ENCODE assay signal across 8 cellular contexts in the genomic region with DNA sequence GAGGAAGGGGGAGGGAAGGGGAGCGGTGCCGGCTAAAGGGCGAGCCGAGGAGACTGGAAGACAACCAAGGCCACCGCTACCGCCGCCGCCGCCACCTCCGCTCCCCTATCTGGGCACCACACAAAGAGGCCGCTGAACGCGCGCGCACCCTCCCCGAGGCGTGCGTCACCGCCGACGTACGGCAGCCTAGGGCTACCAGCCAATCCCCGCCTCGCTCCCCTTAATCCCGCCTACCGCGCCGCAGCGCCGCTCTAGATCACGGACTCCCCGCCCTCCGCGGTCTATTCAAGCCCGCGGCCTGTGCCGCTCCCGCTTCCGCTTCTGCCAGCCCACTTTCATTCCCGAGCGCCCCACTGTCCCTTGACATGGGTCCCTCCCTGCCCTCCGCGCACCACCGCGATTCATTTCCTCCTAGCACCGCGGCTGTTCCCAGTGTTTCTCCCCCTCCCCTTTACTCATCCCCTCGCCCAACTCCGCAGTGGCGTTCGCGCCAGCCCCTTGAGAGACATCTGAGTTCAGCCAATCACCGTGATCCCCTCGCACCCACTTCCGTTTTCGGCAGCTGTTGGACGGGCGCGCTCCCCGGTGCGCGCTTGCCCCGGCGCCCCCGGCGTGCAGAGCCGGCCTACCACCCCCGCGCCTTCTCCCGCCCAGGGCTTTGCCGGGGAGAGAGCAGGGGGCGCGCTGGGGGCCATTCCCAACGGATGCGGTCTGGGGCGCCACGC. TPM values are rescaled to one million over a fixed set of nuclear protein-coding genes. Genes with fewer than 3 reads are reported as not detected.
DNase-seq lines count a peak whose midpoint lies in the region; ATAC-seq, FAIRE-seq and TF ChIP-seq lines count a peak whose summit lies in the region.

TSS of gene HNRNPA0 (minus strand) at position 128 of the 725 bp plus-strand sequence. CDS start 297 bp downstream, outside the sequence.

- dilution Hi-C loops in keratinocyte (cut with MboI; ENCODE audit: extremely low pct_ligation_motif_present, low sequenced_read_pairs): no loop called here

- peaks cover 34% of the 10 kb centered on the region for H3K36me3 Mint-ChIP-seq in central memory CD8-positive, alpha-beta T cell (ENCODE audit: insufficient read depth)

- peak within 1 kb of the TSS; percentile 97 for H3K27ac Mint-ChIP-seq in central memory CD8-positive, alpha-beta T cell (ENCODE audit: low read depth)

- H3K4me1 ChIP-seq in keratinocyte (ENCODE audit: control insufficient read depth, extremely low read depth, insufficient read depth, low read length): peaks cover 15% of the 10 kb centered on the region

- no peaks in the 10 kb centered on the region for H3K27me3 Mint-ChIP-seq in central memory CD8-positive, alpha-beta T cell

- peaks cover 41% of the 10 kb centered on the region for H3K79me2 ChIP-seq in keratinocyte (ENCODE audit: control insufficient read depth, insufficient read depth, low read length)

- TF ChIP-seq CTCF in AG09319 (IDR thresholded peaks at IDR 0.05; ENCODE audit: low read depth, low read length) (no peak), keratinocyte (optimal IDR thresholded peaks at IDR 0.05 in 1 of 3, IDR thresholded peaks at IDR 0.05 in 1 of 3, conservative IDR thresholded peaks at IDR 0.05 in 1 of 3; ENCODE audit: extremely low read depth in 1 of 3, insufficient read depth in 2 of 3, low read length in 3 of 3) (no peak)

- peak within 1 kb of the TSS; percentile 98 for H2AFZ ChIP-seq in keratinocyte (ENCODE audit: control insufficient read depth, low read length)

- no peaks in the 10 kb centered on the region for H3K9me1 ChIP-seq in keratinocyte (ENCODE audit: control insufficient read depth, extremely low read depth, insufficient read depth, low read length)

- H3K4me2 ChIP-seq in keratinocyte (ENCODE audit: control insufficient read depth, extremely low read depth, insufficient read depth, low read depth, low read length): peak within 1 kb of the TSS; percentile 74

- H3K36me3 ChIP-seq in keratinocyte (ENCODE audit: control insufficient read depth in 2 of 2, extremely low read depth in 1 of 2, insufficient read depth in 2 of 2, low read length in 2 of 2): peaks cover 0 to 13% of the 10 kb centered on the region in 2 experiments

- H3K27ac ChIP-seq in keratinocyte (ENCODE audit: control insufficient read depth, insufficient read depth, low read length): peak within 1 kb of the TSS; percentile 99

- H3K9me3 ChIP-seq in keratinocyte (ENCODE audit: control insufficient read depth, low read depth, low read length): no peaks in the 10 kb centered on the region

- DNase-seq in AG09319 (ENCODE audit: extremely low read depth, low read depth): peak; percentile 94
- DNase-seq in NCI-H446 (lab: John Stamatoyannopoulos, UW): peak; percentile 91 to 97
- DNase-seq in activated CD4-positive, CD25-positive, alpha-beta regulatory T cell treated with anti-CD3 and anti-CD28 coated beads, Interleukin-2, amount 50 U/mL, for 16 hours (ENCODE audit: low read depth, low spot score): peak; percentile 94
- DNase-seq in central memory CD8-positive, alpha-beta T cell (ENCODE audit: low spot score in 2 of 2): peak; percentile 96
- peak; percentile 66 for DNase-seq in keratinocyte (ENCODE audit: low read depth, low spot score)
- peak; percentile 91 to 96 for DNase-seq in stimulated activated CD4-positive, alpha-beta T cell treated with anti-CD3 and anti-CD28 coated beads, Interleukin-15, amount 100 ng/mL, for 1 hour (ENCODE audit: low read depth in 1 of 2, low spot score in 1 of 2)

- peak within 1 kb of the TSS; percentile 86 for H3K4me3 Mint-ChIP-seq in central memory CD8-positive, alpha-beta T cell

- FAIRE-seq in keratinocyte (lab: Jason Lieb, UNC): peak; percentile 62

- H3K4me1 Mint-ChIP-seq in central memory CD8-positive, alpha-beta T cell: peaks cover 24% of the 10 kb centered on the region

- no peaks in the 10 kb centered on the region for H3K27me3 ChIP-seq in keratinocyte (ENCODE audit: control insufficient read depth, extremely low read depth, insufficient read depth, low read length)

- H4K20me1 ChIP-seq in keratinocyte (ENCODE audit: control insufficient read depth, extremely low read depth, insufficient read depth, low read length): peaks cover 13% of the 10 kb centered on the region

- no peaks in the 10 kb centered on the region for H3K9me3 Mint-ChIP-seq in central memory CD8-positive, alpha-beta T cell

- H3K4me3 ChIP-seq in keratinocyte (ENCODE audit: control insufficient read depth in 2 of 3, extremely low read depth in 1 of 3, insufficient read depth in 2 of 3, low read depth in 1 of 3, low read length in 3 of 3): peak within 1 kb of the TSS; percentile 63 to 96 (median 95)

- ATAC-seq in GM19025 (IDR thresholded peaks at IDR 0.05; ENCODE audit: low read depth, unreplicated experiment) (peak; percentile 68), HG03342 (IDR thresholded peaks at IDR 0.05; ENCODE audit: unreplicated experiment) (peak; percentile 78)
- peak; percentile 84 for ATAC-seq in central memory CD8-positive, alpha-beta T cell (replicated peaks; ENCODE audit: extremely low read depth, poor library complexity, severe bottlenecking)

- peak within 1 kb of the TSS; percentile 99 for H3K9ac ChIP-seq in keratinocyte (ENCODE audit: control insufficient read depth, extremely low read depth, insufficient read depth, low read length)

RNA-seq across cellular contexts. Expression of gene HNRNPA0, which starts in this region (rescaled TPM):
- polyA plus RNA-seq in keratinocyte: 8.4 to 11.6 TPM (median 11.4 TPM) in 3 replicates
- polyA plus RNA-seq in keratinocyte (2011; ENCODE audit: low read depth): 5.8 TPM
- polyA plus RNA-seq in keratinocyte (2011; cell fraction: cytosol; rRNA removed): 6.0 and 6.7 TPM in 2 replicates
- polyA plus RNA-seq in keratinocyte (2011; cell fraction: nucleus; rRNA removed): 7.3 TPM in 2 replicates
- polyA plus RNA-seq in keratinocyte (2012; ENCODE audit: low replicate concordance): 12.5 and 21.3 TPM in 2 replicates
- polyA minus RNA-seq in keratinocyte: 3.9 to 5.0 TPM (median 4.8 TPM) in 3 replicates
- polyA minus RNA-seq in keratinocyte (2011; cell fraction: cytosol; rRNA and poly(A)+ RNA removed): 23.2 TPM
- 4.3 and 7.1 TPM in 2 replicates for polyA minus RNA-seq in keratinocyte (2011; cell fraction: nucleus; rRNA and poly(A)+ RNA removed)

Comparison
In these comparisons a context has a peak if more than half of its experiments do, and no peak if none do; other contexts are left out.
1. Peak in every context shown above with its lines: DNase-seq, ATAC-seq, H3K4me3 ChIP-seq and H3K27ac ChIP-seq.